Comparison of ENCODE assay signal across 21 cellular contexts in the genomic region with DNA sequence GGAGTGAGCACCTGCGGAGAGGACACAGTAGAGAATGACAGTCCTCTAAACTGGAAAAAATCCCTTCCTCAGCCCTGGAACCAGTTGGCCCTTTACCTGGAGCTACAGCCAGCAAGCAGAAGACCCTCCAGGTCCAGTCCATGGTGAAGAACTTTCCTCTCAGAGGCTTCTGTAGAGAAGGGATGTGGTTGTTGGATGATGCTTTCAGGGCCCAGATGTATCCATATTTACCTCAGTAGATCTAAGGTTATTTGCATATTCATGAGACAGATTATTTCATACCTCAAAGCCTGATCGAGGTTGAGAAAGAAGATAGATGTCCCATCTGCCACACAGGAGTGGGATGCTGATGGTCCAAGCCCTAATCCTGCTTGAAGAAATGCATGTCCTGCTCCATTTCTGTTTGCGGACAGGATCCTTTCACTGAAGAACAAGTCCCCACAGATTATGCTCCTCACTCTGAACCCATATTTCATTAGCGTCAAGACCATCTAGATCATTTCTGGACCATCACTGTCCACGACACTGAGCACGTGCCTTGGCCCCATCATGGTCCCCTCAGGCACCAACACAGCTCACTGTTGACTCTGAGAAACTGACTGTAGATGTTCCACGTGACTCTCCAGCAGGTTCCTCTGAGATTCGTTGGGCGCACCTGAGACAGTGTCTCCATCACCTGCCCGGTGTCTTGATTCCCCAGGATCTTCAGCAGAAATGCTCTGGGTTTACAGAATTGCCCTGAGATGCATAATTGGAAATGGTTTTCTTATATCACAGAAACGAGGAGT.
DNase-seq lines count a peak whose midpoint lies in the region; ATAC-seq and TF ChIP-seq lines count a peak whose summit lies in the region.
"Had no signal": no experiment of that assay in that cellular context is flagged by ENCODE, and none has a peak within 500 bp of the region (broad histone marks: within the 10 kb centered on the region; RNA-seq: fewer than 3 reads in every experiment).

No MANE protein-coding gene starts in this region.

- peak overlapping the region; percentile 24; the same call in 1 of the 2 replicates for H3K4me3 ChIP-seq in Jurkat, Clone E6-1 (ENCODE audit: low read length)
- no peak overlapping the region for H3K4me3 ChIP-seq in thyroid gland (replicated peaks in 1 of 3)
- H3K4me3 ChIP-seq: GM12878, vagina had no signal

- no peaks in the 10 kb centered on the region for H3K4me1 ChIP-seq in thyroid gland
- H3K4me1 ChIP-seq: foreskin keratinocyte, vagina had no signal

- peak overlapping the region; percentile 54 for H3K4me3 Mint-ChIP-seq in activated CD4-positive, alpha-beta T cell treated with anti-CD3 and anti-CD28 coated beads, Interleukin-2, amount 10 ng/mL, durations not matched to agents 24 days and 14 days
- no peak overlapping the region for H3K4me3 Mint-ChIP-seq in activated naive CD8-positive, alpha-beta T cell treated with anti-CD3 and anti-CD28 coated beads for 36 hours
- H3K4me3 Mint-ChIP-seq in natural killer cell treated with Interleukin-12 subunit alpha and Interleukin-12 subunit beta and Interleukin-15 and Interleukin-18, amount 100 ng/mL, for 72 hours = peak overlapping the region; percentile 69
- H3K4me3 Mint-ChIP-seq in endothelial cell (ENCODE audit: unreplicated experiment) = no peak overlapping the region
- H3K4me3 Mint-ChIP-seq: dendritic cell treated with granulocyte-macrophage colony-stimulating factor and Interleukin-4, amounts not matched to agents 40 ng/mL and 50 ng/mL, for 4 days; nephron progenitor cell had no signal

- ATAC-seq in natural killer cell treated with Interleukin-12 subunit alpha and Interleukin-12 subunit beta and Interleukin-15 and Interleukin-18, amount 100 ng/mL, for 72 hours = no peak
- no peak for ATAC-seq in GM19023 (IDR thresholded peaks at IDR 0.05; ENCODE audit: unreplicated experiment)
- ATAC-seq: foreskin keratinocyte had no signal

- H3K4me1 Mint-ChIP-seq in activated CD4-positive, alpha-beta T cell treated with anti-CD3 and anti-CD28 coated beads, Interleukin-2, amount 10 ng/mL, durations not matched to agents 24 days and 14 days = peaks cover 54% of the 10 kb centered on the region
- H3K4me1 Mint-ChIP-seq in activated naive CD8-positive, alpha-beta T cell treated with anti-CD3 and anti-CD28 coated beads for 36 hours = peaks cover 55% of the 10 kb centered on the region
- peaks cover 60 to 72% of the 10 kb centered on the region in 2 donors for H3K4me1 Mint-ChIP-seq in natural killer cell treated with Interleukin-12 subunit alpha and Interleukin-12 subunit beta and Interleukin-15 and Interleukin-18, amount 100 ng/mL, for 72 hours (ENCODE audit: low read depth in 2 of 2)
- H3K4me1 Mint-ChIP-seq in endothelial cell (ENCODE audit: unreplicated experiment) = no peaks in the 10 kb centered on the region
- H3K4me1 Mint-ChIP-seq: nephron progenitor cell had no signal

- no peak for TF ChIP-seq CTCF in thyroid gland (IDR thresholded peaks at IDR 0.05)
- TF ChIP-seq CTCF in endothelial cell (IDR thresholded peaks at IDR 0.05; ENCODE audit: unreplicated experiment) = no peak

- H3K36me3 Mint-ChIP-seq in activated CD4-positive, alpha-beta T cell treated with anti-CD3 and anti-CD28 coated beads, Interleukin-2, amount 10 ng/mL, durations not matched to agents 24 days and 14 days (ENCODE audit: low read depth) = no peaks in the 10 kb centered on the region
- H3K36me3 Mint-ChIP-seq in activated naive CD8-positive, alpha-beta T cell treated with anti-CD3 and anti-CD28 coated beads for 36 hours = no peaks in the 10 kb centered on the region
- H3K36me3 Mint-ChIP-seq in natural killer cell treated with Interleukin-12 subunit alpha and Interleukin-12 subunit beta and Interleukin-15 and Interleukin-18, amount 100 ng/mL, for 72 hours = no peaks in the 10 kb centered on the region
- H3K36me3 Mint-ChIP-seq in endothelial cell (ENCODE audit: low read depth, unreplicated experiment) = peaks cover 4% of the 10 kb centered on the region

- peak; percentile 52 for DNase-seq in activated CD4-positive, alpha-beta T cell treated with anti-CD3 and anti-CD28 coated beads, Interleukin-2, amount 10 ng/mL, durations not matched to agents 24 days and 14 days
- DNase-seq in activated CD4-positive, alpha-beta T cell treated with anti-CD3 and anti-CD28 coated beads for 48 hours = no peak
- DNase-seq in Jurkat, Clone E6-1 (ENCODE audit: low read depth, low spot score) = no peak
- no peak for DNase-seq in activated naive CD8-positive, alpha-beta T cell treated with anti-CD3 and anti-CD28 coated beads for 36 hours
- DNase-seq in natural killer cell treated with Interleukin-12 subunit alpha and Interleukin-12 subunit beta and Interleukin-15 and Interleukin-18, amount 100 ng/mL, for 72 hours (ENCODE audit: low spot score) = no peak
- no peak for DNase-seq in thyroid gland
- DNase-seq in endothelial cell (ENCODE audit: low spot score) = no peak
- DNase-seq: brain microvascular endothelial cell; foreskin keratinocyte; mesenchymal stem cell; NCI-H1417; NCI-H2171; NCI-H69; nephron progenitor cell; SHP77; stimulated activated CD4-positive, alpha-beta T cell treated with anti-CD3 and anti-CD28 coated beads, Interleukin-2, amount 100 ng/mL, for 48 hours had no signal

- no peaks in the 10 kb centered on the region for H3K9me3 ChIP-seq in thyroid gland
- H3K9me3 ChIP-seq: vagina had no signal

- intact Hi-C loops in activated CD4-positive, alpha-beta T cell treated with anti-CD3 and anti-CD28 coated beads, Interleukin-2, amount 10 ng/mL, durations not matched to agents 24 days and 14 days (cut with micrococcal nuclease) = no loop called here
- intact Hi-C loops in thyroid gland (cut with DNase I) = no loop called here

- no peak for TF ChIP-seq POLR2A in thyroid gland (IDR thresholded peaks at IDR 0.05)

- H3K27ac ChIP-seq in thyroid gland = no peak overlapping the region
- H3K27ac ChIP-seq: brain microvascular endothelial cell, epithelial cell of prostate, foreskin keratinocyte, vagina had no signal

- H3K27ac Mint-ChIP-seq in activated CD4-positive, alpha-beta T cell treated with anti-CD3 and anti-CD28 coated beads, Interleukin-2, amount 10 ng/mL, durations not matched to agents 24 days and 14 days = peak overlapping the region; percentile 57
- peak overlapping the region; percentile 18 for H3K27ac Mint-ChIP-seq in activated naive CD8-positive, alpha-beta T cell treated with anti-CD3 and anti-CD28 coated beads for 36 hours
- H3K27ac Mint-ChIP-seq in natural killer cell treated with Interleukin-12 subunit alpha and Interleukin-12 subunit beta and Interleukin-15 and Interleukin-18, amount 100 ng/mL, for 72 hours = peak overlapping the region; percentile 83 to 84
- no peak overlapping the region for H3K27ac Mint-ChIP-seq in endothelial cell (ENCODE audit: unreplicated experiment)
- H3K27ac Mint-ChIP-seq: dendritic cell treated with granulocyte-macrophage colony-stimulating factor and Interleukin-4, amounts not matched to agents 40 ng/mL and 50 ng/mL, for 4 days; nephron progenitor cell had no signal

- no peaks in the 10 kb centered on the region for H3K36me3 ChIP-seq in thyroid gland
- H3K36me3 ChIP-seq: brain microvascular endothelial cell, vagina had no signal

- 64 to 65% methylated on average over 11 of the region's 11 CpGs for WGBS in thyroid gland, 2 donors

- H3K27me3 Mint-ChIP-seq in activated CD4-positive, alpha-beta T cell treated with anti-CD3 and anti-CD28 coated beads, Interleukin-2, amount 10 ng/mL, durations not matched to agents 24 days and 14 days = peaks cover 33% of the 10 kb centered on the region
- H3K27me3 Mint-ChIP-seq in activated naive CD8-positive, alpha-beta T cell treated with anti-CD3 and anti-CD28 coated beads for 36 hours = no peaks in the 10 kb centered on the region
- H3K27me3 Mint-ChIP-seq in natural killer cell treated with Interleukin-12 subunit alpha and Interleukin-12 subunit beta and Interleukin-15 and Interleukin-18, amount 100 ng/mL, for 72 hours = peaks cover 0 to 2% of the 10 kb centered on the region in 2 donors
- H3K27me3 Mint-ChIP-seq in endothelial cell (ENCODE audit: unreplicated experiment) = no peaks in the 10 kb centered on the region

- H3K9me3 Mint-ChIP-seq in activated CD4-positive, alpha-beta T cell treated with anti-CD3 and anti-CD28 coated beads, Interleukin-2, amount 10 ng/mL, durations not matched to agents 24 days and 14 days = no peaks in the 10 kb centered on the region
- no peaks in the 10 kb centered on the region for H3K9me3 Mint-ChIP-seq in activated naive CD8-positive, alpha-beta T cell treated with anti-CD3 and anti-CD28 coated beads for 36 hours
- no peaks in the 10 kb centered on the region for H3K9me3 Mint-ChIP-seq in natural killer cell treated with Interleukin-12 subunit alpha and Interleukin-12 subunit beta and Interleukin-15 and Interleukin-18, amount 100 ng/mL, for 72 hours
- H3K9me3 Mint-ChIP-seq in endothelial cell (ENCODE audit: unreplicated experiment) = peaks cover 30% of the 10 kb centered on the region
- H3K9me3 Mint-ChIP-seq: dendritic cell treated with granulocyte-macrophage colony-stimulating factor and Interleukin-4, amounts not matched to agents 40 ng/mL and 50 ng/mL, for 4 days had no signal

- no peaks in the 10 kb centered on the region for H3K27me3 ChIP-seq in thyroid gland
- H3K27me3 ChIP-seq: brain microvascular endothelial cell, foreskin keratinocyte, vagina had no signal

Comparison
In these comparisons a context has a peak if more than half of its experiments do, and no peak if none do; other contexts are left out.
1. H3K4me3 Mint-ChIP-seq: peak in activated CD4-positive, alpha-beta T cell treated with anti-CD3 and anti-CD28 coated beads, Interleukin-2, amount 10 ng/mL, durations not matched to agents 24 days and 14 days (single experiment) and natural killer cell treated with Interleukin-12 subunit alpha and Interleukin-12 subunit beta and Interleukin-15 and Interleukin-18, amount 100 ng/mL, for 72 hours (single experiment); none in activated naive CD8-positive, alpha-beta T cell treated with anti-CD3 and anti-CD28 coated beads for 36 hours (single experiment) and endothelial cell (single experiment).